22 cellular contexts compared by ENCODE assay signal in the genomic region with DNA sequence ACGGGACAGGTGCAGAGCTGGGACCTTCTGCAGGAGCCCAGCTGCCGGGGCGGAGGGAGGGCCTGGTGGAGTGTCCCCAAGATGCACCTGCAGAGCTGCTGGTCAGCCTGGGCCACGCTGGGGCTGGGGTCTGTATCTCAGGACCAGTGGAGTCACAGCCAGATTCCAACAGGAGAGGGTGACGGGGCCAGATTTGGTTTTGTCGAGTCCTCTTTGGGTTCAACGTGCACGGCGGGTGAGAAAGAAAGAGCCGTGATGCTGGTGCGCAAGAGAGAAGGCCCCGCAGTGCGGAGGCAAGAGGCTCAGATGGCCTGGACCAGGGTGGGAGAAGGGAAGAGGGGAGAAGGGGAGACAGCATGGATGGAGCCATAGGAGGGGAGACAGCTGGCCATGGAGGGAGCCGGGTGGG.
"Had no signal": no experiment of that assay in that cellular context is flagged by ENCODE, and none has a peak within 500 bp of the region (broad histone marks: within the 10 kb centered on the region; RNA-seq: fewer than 3 reads in every experiment).

No MANE protein-coding gene starts in this region.

- H3K36me3 ChIP-seq: esophagus muscularis mucosa, gastroesophageal sphincter, right lobe of liver, thyroid gland, upper lobe of left lung, uterus had no signal

- DNase-seq: central memory CD4-positive, alpha-beta T cell; effector CD4-positive, alpha-beta T cell; glutamatergic neuron; immature natural killer cell; left colon; left ventricle myocardium superior; natural killer cell; occipital lobe; retina; right lobe of liver; stimulated activated CD4-positive, alpha-beta T cell treated with anti-CD3 and anti-CD28 coated beads, Interleukin-12 subunit alpha, Interleukin-12 subunit beta, amount 100 ng/mL, for 4 hours; stimulated activated naive CD4-positive, alpha-beta T cell; thyroid gland; upper lobe of left lung; uterus had no signal

- H3K9me3 ChIP-seq: right lobe of liver, thyroid gland, uterus had no signal

- H3K27ac ChIP-seq: coronary artery, epithelial cell of prostate, esophagus muscularis mucosa, gastroesophageal sphincter, parathyroid adenoma, psoas muscle, right lobe of liver, skin epidermis, thyroid gland, upper lobe of left lung, uterus had no signal

- H3K4me3 ChIP-seq: coronary artery, esophagus muscularis mucosa, gastroesophageal sphincter, psoas muscle, right lobe of liver, skin epidermis, thyroid gland, upper lobe of left lung, uterus had no signal

- ATAC-seq: gastroesophageal sphincter, left colon, left ventricle myocardium superior, natural killer cell, psoas muscle, right lobe of liver had no signal

- H3K27me3 ChIP-seq: esophagus muscularis mucosa, gastroesophageal sphincter, right lobe of liver, thyroid gland, upper lobe of left lung, uterus had no signal

- H3K4me1 ChIP-seq: esophagus muscularis mucosa, gastroesophageal sphincter, parathyroid adenoma, psoas muscle, right lobe of liver, thyroid gland, upper lobe of left lung, uterus had no signal
